ENCODE assay signal across 7 cellular contexts in the genomic region with DNA sequence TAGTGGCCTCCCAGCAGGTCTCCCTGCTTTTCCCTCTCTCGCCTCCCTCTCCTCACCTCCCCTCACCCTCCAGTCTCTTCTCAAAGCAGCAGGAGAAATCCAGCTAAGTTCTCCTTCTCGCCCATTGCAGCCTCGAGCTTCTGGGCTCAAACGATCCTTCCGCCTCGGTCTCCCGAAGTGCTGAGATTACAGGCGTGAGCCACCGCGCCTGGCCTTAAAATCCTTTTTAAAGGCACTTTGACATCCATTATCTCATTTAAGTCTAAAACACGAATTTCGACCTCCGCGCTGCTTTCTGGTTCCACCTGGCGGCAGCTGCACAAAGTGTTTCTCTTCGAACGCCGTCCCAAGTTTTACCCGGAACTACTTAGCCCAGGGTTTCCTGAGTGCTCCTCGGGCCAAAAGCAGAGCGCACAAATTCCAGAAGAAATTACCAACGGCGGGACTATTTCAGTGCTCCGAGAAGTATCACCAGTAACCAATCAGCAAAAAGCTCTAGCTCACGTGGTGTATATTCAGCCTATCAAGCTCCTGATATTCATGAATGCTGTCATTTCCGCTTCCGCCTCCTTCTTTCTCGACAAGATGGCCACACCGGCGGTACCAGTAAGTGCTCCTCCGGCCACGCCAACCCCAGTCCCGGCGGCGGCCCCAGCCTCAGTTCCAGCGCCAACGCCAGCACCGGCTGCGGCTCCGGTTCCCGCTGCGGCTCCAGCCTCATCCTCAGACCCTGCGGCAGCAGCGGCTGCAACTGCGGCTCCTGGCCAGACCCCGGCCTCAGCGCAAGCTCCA.
A peak's percentile ranks its signal among the peaks of the same experiment; 100 is the strongest.
DNase-seq lines count a peak whose midpoint lies in the region; ATAC-seq lines count a peak whose summit lies in the region.

A gene with protein sequence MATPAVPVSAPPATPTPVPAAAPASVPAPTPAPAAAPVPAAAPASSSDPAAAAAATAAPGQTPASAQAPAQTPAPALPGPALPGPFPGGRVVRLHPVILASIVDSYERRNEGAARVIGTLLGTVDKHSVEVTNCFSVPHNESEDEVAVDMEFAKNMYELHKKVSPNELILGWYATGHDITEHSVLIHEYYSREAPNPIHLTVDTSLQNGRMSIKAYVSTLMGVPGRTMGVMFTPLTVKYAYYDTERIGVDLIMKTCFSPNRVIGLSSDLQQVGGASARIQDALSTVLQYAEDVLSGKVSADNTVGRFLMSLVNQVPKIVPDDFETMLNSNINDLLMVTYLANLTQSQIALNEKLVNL (plus strand): TSS at position 570 of the 792 bp plus-strand sequence. CDS start 16 bp downstream, at position 586.

- DNase-seq in NCI-H2081 (lab: John Stamatoyannopoulos, UW) (peak; percentile 96 to 100), T1000 (lab: John Stamatoyannopoulos, UW) (peak; percentile 89), astrocyte of the hippocampus (ENCODE audit: low read depth, low spot score) (peak; percentile 99), hippocampal formation (lab: John Stamatoyannopoulos, UW) (peak; percentile 92 to 100), retina (peak; percentile 97)

- peak; percentile 92 for ATAC-seq in GM18508 (IDR thresholded peaks at IDR 0.05; ENCODE audit: insufficient read depth, unreplicated experiment)
- ATAC-seq in HG03039 (IDR thresholded peaks at IDR 0.05; ENCODE audit: unreplicated experiment) = peak; percentile 97

Comparison
In these comparisons a context has a peak if more than half of its experiments do, and no peak if none do; other contexts are left out.
1. Peak in every context shown above with its lines: DNase-seq and ATAC-seq.